Comparison of ENCODE assay signal across 8 cellular contexts in genomic region chr7:77247206-77247850, GRCh38. TPM values are rescaled to one million over a fixed set of nuclear protein-coding genes. Genes with fewer than 3 reads are reported as not detected.
DNase-seq lines count a peak whose midpoint lies in the region; ATAC-seq, FAIRE-seq and TF ChIP-seq lines count a peak whose summit lies in the region.

No MANE protein-coding gene starts in this region.

- H3K4me1 Mint-ChIP-seq in activated CD8-positive, alpha-beta T cell treated with anti-CD3 and anti-CD28 coated beads, Interleukin-2, amount 10 ng/mL, durations not matched to agents 7 days and 5 days (ENCODE audit: low read depth) = peaks cover 11% of the 10 kb centered on the region
- no peaks in the 10 kb centered on the region for H3K4me1 Mint-ChIP-seq in naive B cell
- H3K4me1 Mint-ChIP-seq in stimulated activated memory B cell treated with anti-CD40 and anti-IgM and Interleukin-4, amounts not matched to agents 10 μg/mL and 1 μg/mL and 100 μg/mL, for 72 hours = no peaks in the 10 kb centered on the region

- no peaks in the 10 kb centered on the region for H4K20me1 ChIP-seq in endothelial cell of umbilical vein (replicated peaks; ENCODE audit: control insufficient read depth, extremely low read depth, insufficient read depth, low read length)

- H3K27me3 ChIP-seq in endothelial cell of umbilical vein (ENCODE audit: control insufficient read depth in 2 of 2, insufficient read depth in 2 of 2, low read length in 2 of 2) = no peaks in the 10 kb centered on the region

- BruUV-seq in endothelial cell of umbilical vein (replicated peaks; lab: Mats Ljungman, UMichigan) = no TSS peak

- TF ChIP-seq CTCF in endothelial cell of umbilical vein (IDR thresholded peaks at IDR 0.05; ENCODE audit: extremely low read depth in 1 of 2, insufficient read depth in 1 of 2, low read depth in 1 of 2, low read length in 2 of 2) = peak; percentile 65 to 69

- no peak overlapping the region for H3K27ac ChIP-seq in endothelial cell of umbilical vein (ENCODE audit: insufficient read depth, low read depth, low read length)

- no peaks in the 10 kb centered on the region for H3K9me1 ChIP-seq in endothelial cell of umbilical vein (replicated peaks; ENCODE audit: control insufficient read depth, extremely low read depth, insufficient read depth, low read length)

- H3K36me3 Mint-ChIP-seq in activated CD8-positive, alpha-beta T cell treated with anti-CD3 and anti-CD28 coated beads, Interleukin-2, amount 10 ng/mL, durations not matched to agents 7 days and 5 days (ENCODE audit: low read depth) = peaks cover under 1% of the 10 kb centered on the region
- no peaks in the 10 kb centered on the region for H3K36me3 Mint-ChIP-seq in naive B cell
- peaks cover under 1% of the 10 kb centered on the region for H3K36me3 Mint-ChIP-seq in stimulated activated memory B cell treated with anti-CD40 and anti-IgM and Interleukin-4, amounts not matched to agents 10 μg/mL and 1 μg/mL and 100 μg/mL, for 72 hours

- H3K27me3 Mint-ChIP-seq in activated CD8-positive, alpha-beta T cell treated with anti-CD3 and anti-CD28 coated beads, Interleukin-2, amount 10 ng/mL, durations not matched to agents 7 days and 5 days (ENCODE audit: low read depth) = no peaks in the 10 kb centered on the region
- H3K27me3 Mint-ChIP-seq in naive B cell = no peaks in the 10 kb centered on the region
- no peaks in the 10 kb centered on the region for H3K27me3 Mint-ChIP-seq in stimulated activated memory B cell treated with anti-CD40 and anti-IgM and Interleukin-4, amounts not matched to agents 10 μg/mL and 1 μg/mL and 100 μg/mL, for 72 hours

- no peak overlapping the region for H2AFZ ChIP-seq in endothelial cell of umbilical vein (ENCODE audit: low read depth, low read length)

- CTCF ChIA-PET in activated CD8-positive, alpha-beta T cell treated with anti-CD3 and anti-CD28 coated beads, Interleukin-2, amount 10 ng/mL, durations not matched to agents 7 days and 5 days (lab: Charles Lee) = interaction anchor here (0.6 to 3.8 kb wide), 42 partner anchors 8 to 267 kb away, joined by 3 to 67 read pairs (median 6); partner anchors contain the start of genes CCDC146 and FGL2
- CTCF ChIA-PET in endothelial cell of umbilical vein (lab: Charles Lee) = interaction anchor here (0.6 to 4.8 kb wide), 43 partner anchors 8 to 493 kb away, joined by 3 to 103 read pairs (median 5); partner anchors contain the start of genes CCDC146 and FGL2

- H3K4me1 ChIP-seq in endothelial cell of umbilical vein (ENCODE audit: control insufficient read depth, extremely low read depth, insufficient read depth, low read length) = peaks cover 4% of the 10 kb centered on the region

- no peaks in the 10 kb centered on the region for H3K36me3 ChIP-seq in endothelial cell of umbilical vein (ENCODE audit: control insufficient read depth in 2 of 2, extremely low read depth in 1 of 2, insufficient read depth in 2 of 2, low read length in 2 of 2)

- no peak overlapping the region for H3K4me2 ChIP-seq in endothelial cell of umbilical vein (ENCODE audit: insufficient read depth, low read length)

- POLR2A ChIA-PET in activated CD8-positive, alpha-beta T cell treated with anti-CD3 and anti-CD28 coated beads, Interleukin-2, amount 10 ng/mL, durations not matched to agents 7 days and 5 days (lab: Charles Lee) = interaction anchor here (0.7 to 1.4 kb wide), 4 partner anchors 47 to 450 kb away, joined by 3 to 5 read pairs (median 4); partner anchors contain the start of genes CCDC146 and FGL2
- POLR2A ChIA-PET in endothelial cell of umbilical vein (lab: Charles Lee) = no interaction called here

- no peak overlapping the region for H3K4me3 ChIP-seq in endothelial cell of umbilical vein (replicated peaks in 1 of 3; ENCODE audit: insufficient read depth in 1 of 3, low read depth in 1 of 3, low read length in 3 of 3)

- no peak for TF ChIP-seq POLR2A in endothelial cell of umbilical vein (IDR thresholded peaks at IDR 0.05; ENCODE audit: low read depth, low read length)

- no peak overlapping the region for H3K27ac Mint-ChIP-seq in activated CD8-positive, alpha-beta T cell treated with anti-CD3 and anti-CD28 coated beads, Interleukin-2, amount 10 ng/mL, durations not matched to agents 7 days and 5 days
- H3K27ac Mint-ChIP-seq in naive B cell = no peak overlapping the region
- no peak overlapping the region for H3K27ac Mint-ChIP-seq in stimulated activated memory B cell treated with anti-CD40 and anti-IgM and Interleukin-4, amounts not matched to agents 10 μg/mL and 1 μg/mL and 100 μg/mL, for 72 hours

- intact Hi-C loops in endothelial cell of umbilical vein (cut with micrococcal nuclease) = loop anchor here (1.0 kb wide), 4 partner anchors 81 to 125 kb away; partner anchors contain the start of gene CCDC146

- H3K4me3 Mint-ChIP-seq in activated CD8-positive, alpha-beta T cell treated with anti-CD3 and anti-CD28 coated beads, Interleukin-2, amount 10 ng/mL, durations not matched to agents 7 days and 5 days = no peak overlapping the region
- H3K4me3 Mint-ChIP-seq in naive B cell = no peak overlapping the region
- no peak overlapping the region for H3K4me3 Mint-ChIP-seq in stimulated activated memory B cell treated with anti-CD40 and anti-IgM and Interleukin-4, amounts not matched to agents 10 μg/mL and 1 μg/mL and 100 μg/mL, for 72 hours

- H3K9me3 Mint-ChIP-seq in activated CD8-positive, alpha-beta T cell treated with anti-CD3 and anti-CD28 coated beads, Interleukin-2, amount 10 ng/mL, durations not matched to agents 7 days and 5 days (ENCODE audit: insufficient read depth) = no peaks in the 10 kb centered on the region
- no peaks in the 10 kb centered on the region for H3K9me3 Mint-ChIP-seq in naive B cell
- no peaks in the 10 kb centered on the region for H3K9me3 Mint-ChIP-seq in stimulated activated memory B cell treated with anti-CD40 and anti-IgM and Interleukin-4, amounts not matched to agents 10 μg/mL and 1 μg/mL and 100 μg/mL, for 72 hours

- peak; percentile 91 for DNase-seq in CD1c-positive myeloid dendritic cell (ENCODE audit: extremely low spot score)
- peak; percentile 89 for DNase-seq in HT-29 (ENCODE audit: low spot score)
- DNase-seq in NK-92 treated with Interleukin-12 subunit alpha and Interleukin-12 subunit beta, amount 100 ng/mL, for 24 hours (lab: John Stamatoyannopoulos, UW) = peak; percentile 73
- DNase-seq in activated CD8-positive, alpha-beta T cell treated with anti-CD3 and anti-CD28 coated beads, Interleukin-2, amount 10 ng/mL, durations not matched to agents 7 days and 5 days = peak; percentile 93
- peak; percentile 80 for DNase-seq in endothelial cell of umbilical vein (ENCODE audit: low read depth, low spot score)
- peak; percentile 77 for DNase-seq in naive B cell

- H3K9me3 ChIP-seq in endothelial cell of umbilical vein (replicated peaks; ENCODE audit: control insufficient read depth, insufficient read depth, low read length) = no peaks in the 10 kb centered on the region

- dilution Hi-C loops in endothelial cell of umbilical vein (cut with MboI; ENCODE audit: extremely low pct_ligation_motif_present, low sequenced_read_pairs) = no loop called here

- FAIRE-seq in endothelial cell of umbilical vein (lab: Jason Lieb, UNC) = peak; percentile 75

- peak; percentile 85 for ATAC-seq in GM19372 (IDR thresholded peaks at IDR 0.05; ENCODE audit: low read depth, unreplicated experiment)
- ATAC-seq in activated CD8-positive, alpha-beta T cell treated with anti-CD3 and anti-CD28 coated beads, Interleukin-2, amount 10 ng/mL, durations not matched to agents 7 days and 5 days = peak; percentile 97
- peak; percentile 97 to 99 for ATAC-seq in naive B cell (ENCODE audit: low read depth in 2 of 2)
- peak; percentile 81 for ATAC-seq in stimulated activated memory B cell treated with anti-CD40 and anti-IgM and Interleukin-4, amounts not matched to agents 10 μg/mL and 1 μg/mL and 100 μg/mL, for 72 hours

- H3K79me2 ChIP-seq in endothelial cell of umbilical vein (ENCODE audit: control insufficient read depth, insufficient read depth, low read length) = no peaks in the 10 kb centered on the region

- H3K9ac ChIP-seq in endothelial cell of umbilical vein (replicated peaks; ENCODE audit: extremely low read depth, insufficient read depth, low read length) = no peak overlapping the region

TF ChIP-seq in endothelial cell of umbilical vein, 7 proteins besides CTCF, POLR2A, EP300 and RAD21:
- TF ChIP-seq JUN (IDR thresholded peaks at IDR 0.05; ENCODE audit: borderline replicate concordance, insufficient read depth, insufficient read length, low read depth) (no peak), EZH2 (IDR thresholded peaks at IDR 0.05; ENCODE audit: borderline replicate concordance, low read depth, low read length, severe bottlenecking) (no peak), FOS (IDR thresholded peaks at IDR 0.05; ENCODE audit: borderline replicate concordance, insufficient read depth, low read length) (no peak), MYC (IDR thresholded peaks at IDR 0.05; ENCODE audit: low read depth, low read length) (no peak), GATA2 (IDR thresholded peaks at IDR 0.05; ENCODE audit: insufficient read depth, insufficient read length, low read depth, low read length) (no peak), POLR2AphosphoS5 (IDR thresholded peaks at IDR 0.05; ENCODE audit: insufficient read depth, low read depth, low read length) (no peak), MAX (IDR thresholded peaks at IDR 0.05; ENCODE audit: insufficient read depth, insufficient read length) (no peak)

RNA-seq across cellular contexts. Expression of gene FGL2, which starts 47.7 kb away (rescaled TPM):
- total RNA-seq in HT-29 (2014; rRNA removed; shearing (Covaris generic)) = not detected in 2 replicates
- total RNA-seq in activated CD8-positive, alpha-beta T cell treated with anti-CD3 and anti-CD28 coated beads, Interleukin-2, amount 10 ng/mL, durations not matched to agents 7 days and 5 days = 1 to 10 TPM; 1.6 TPM
- not detected in 2 replicates for total RNA-seq in endothelial cell of umbilical vein
- not detected in 2 replicates for polyA plus RNA-seq in endothelial cell of umbilical vein
- not detected in 2 replicates for polyA plus RNA-seq in endothelial cell of umbilical vein (2011; cell fraction: cytosol; rRNA removed)
- polyA plus RNA-seq in endothelial cell of umbilical vein (2011; cell fraction: nucleus; rRNA removed) = not detected in 2 replicates
- polyA plus RNA-seq in endothelial cell of umbilical vein (2012) = 0.07 TPM in 1 of 2 replicates, not detected in the other
- not detected in 2 replicates for polyA minus RNA-seq in endothelial cell of umbilical vein
- polyA minus RNA-seq in endothelial cell of umbilical vein (2011; cell fraction: cytosol; rRNA and poly(A)+ RNA removed) = not detected
- not detected in 2 replicates for polyA minus RNA-seq in endothelial cell of umbilical vein (2011; cell fraction: nucleus; rRNA and poly(A)+ RNA removed)
- 1 to 10 TPM; 1.7 to 6.9 (median 4.6) TPM for polyA plus RNA-seq in naive B cell (ENCODE audit: low read depth in 6 of 6)
